Comparison of ENCODE assay signal across 8 cellular contexts in the genomic region with DNA sequence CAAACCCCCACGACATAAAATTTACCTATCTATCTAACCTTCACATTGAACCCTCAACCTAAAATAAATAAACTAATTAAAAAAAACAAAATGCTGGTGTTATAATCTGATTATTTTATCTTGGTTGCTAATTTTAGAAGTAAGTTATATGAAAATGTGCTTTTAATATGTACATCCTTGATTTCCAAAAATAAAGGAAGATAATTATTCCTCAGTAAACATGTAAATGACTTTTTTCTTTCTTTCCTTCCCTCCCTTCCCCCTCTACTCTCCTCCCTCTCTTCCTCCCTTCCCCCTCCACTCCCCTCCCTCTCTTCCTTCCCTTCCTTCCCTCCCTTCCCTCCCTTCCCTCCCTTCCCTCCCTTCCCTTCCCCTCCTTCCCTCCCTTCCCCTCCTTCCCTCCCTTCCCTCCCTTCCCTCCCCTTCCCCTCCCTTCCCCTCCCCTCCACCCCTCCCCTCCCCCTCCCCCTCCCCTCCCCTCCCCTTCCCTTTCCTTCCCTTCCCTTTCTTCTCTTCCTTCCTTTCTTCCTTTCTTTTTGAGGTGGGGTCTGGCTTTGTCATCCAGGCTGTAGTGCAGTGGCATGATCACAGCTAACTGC.
"Had no signal": no experiment of that assay in that cellular context is flagged by ENCODE, and none has a peak within 500 bp of the region (broad histone marks: within the 10 kb centered on the region; RNA-seq: fewer than 3 reads in every experiment).

No MANE protein-coding gene starts in this region.

- FAIRE-seq: G401.6, GM12878, GM12891, GM12892, GM18507, GM19239 had no signal

- ATAC-seq: GM12878 had no signal

- DNase-seq: GDM1, GF-D8 had no signal

- H3K4me3 ChIP-seq: GM12878 had no signal
